1 cellular context compared by ENCODE assay signal in the genomic region with DNA sequence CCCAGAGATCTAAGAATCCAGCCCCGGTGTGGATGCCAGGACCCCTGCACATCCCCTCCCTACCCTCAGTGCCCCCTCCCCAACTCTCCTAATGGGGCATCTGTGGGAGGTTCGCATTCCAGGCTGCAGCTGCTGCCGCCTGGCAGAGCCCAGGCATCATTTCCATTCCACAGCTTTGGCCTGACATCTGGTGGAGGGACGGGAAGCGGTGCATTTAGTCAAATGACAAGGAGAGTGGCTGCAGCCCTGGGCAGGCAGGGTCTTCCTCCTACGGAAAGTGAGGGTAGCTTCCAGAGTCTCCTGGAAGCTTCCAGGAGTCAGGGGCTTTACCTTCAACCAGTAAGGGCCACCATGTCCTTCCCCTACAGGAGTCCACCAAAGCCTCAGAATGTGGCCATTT.
TF ChIP-seq lines count a peak whose summit lies in the region.

No MANE protein-coding gene starts in this region.

TF ChIP-seq in H1, 55 proteins besides CTCF, POLR2A, EP300 and RAD21 (continued from another document):
- TF ChIP-seq, protein P1, sequence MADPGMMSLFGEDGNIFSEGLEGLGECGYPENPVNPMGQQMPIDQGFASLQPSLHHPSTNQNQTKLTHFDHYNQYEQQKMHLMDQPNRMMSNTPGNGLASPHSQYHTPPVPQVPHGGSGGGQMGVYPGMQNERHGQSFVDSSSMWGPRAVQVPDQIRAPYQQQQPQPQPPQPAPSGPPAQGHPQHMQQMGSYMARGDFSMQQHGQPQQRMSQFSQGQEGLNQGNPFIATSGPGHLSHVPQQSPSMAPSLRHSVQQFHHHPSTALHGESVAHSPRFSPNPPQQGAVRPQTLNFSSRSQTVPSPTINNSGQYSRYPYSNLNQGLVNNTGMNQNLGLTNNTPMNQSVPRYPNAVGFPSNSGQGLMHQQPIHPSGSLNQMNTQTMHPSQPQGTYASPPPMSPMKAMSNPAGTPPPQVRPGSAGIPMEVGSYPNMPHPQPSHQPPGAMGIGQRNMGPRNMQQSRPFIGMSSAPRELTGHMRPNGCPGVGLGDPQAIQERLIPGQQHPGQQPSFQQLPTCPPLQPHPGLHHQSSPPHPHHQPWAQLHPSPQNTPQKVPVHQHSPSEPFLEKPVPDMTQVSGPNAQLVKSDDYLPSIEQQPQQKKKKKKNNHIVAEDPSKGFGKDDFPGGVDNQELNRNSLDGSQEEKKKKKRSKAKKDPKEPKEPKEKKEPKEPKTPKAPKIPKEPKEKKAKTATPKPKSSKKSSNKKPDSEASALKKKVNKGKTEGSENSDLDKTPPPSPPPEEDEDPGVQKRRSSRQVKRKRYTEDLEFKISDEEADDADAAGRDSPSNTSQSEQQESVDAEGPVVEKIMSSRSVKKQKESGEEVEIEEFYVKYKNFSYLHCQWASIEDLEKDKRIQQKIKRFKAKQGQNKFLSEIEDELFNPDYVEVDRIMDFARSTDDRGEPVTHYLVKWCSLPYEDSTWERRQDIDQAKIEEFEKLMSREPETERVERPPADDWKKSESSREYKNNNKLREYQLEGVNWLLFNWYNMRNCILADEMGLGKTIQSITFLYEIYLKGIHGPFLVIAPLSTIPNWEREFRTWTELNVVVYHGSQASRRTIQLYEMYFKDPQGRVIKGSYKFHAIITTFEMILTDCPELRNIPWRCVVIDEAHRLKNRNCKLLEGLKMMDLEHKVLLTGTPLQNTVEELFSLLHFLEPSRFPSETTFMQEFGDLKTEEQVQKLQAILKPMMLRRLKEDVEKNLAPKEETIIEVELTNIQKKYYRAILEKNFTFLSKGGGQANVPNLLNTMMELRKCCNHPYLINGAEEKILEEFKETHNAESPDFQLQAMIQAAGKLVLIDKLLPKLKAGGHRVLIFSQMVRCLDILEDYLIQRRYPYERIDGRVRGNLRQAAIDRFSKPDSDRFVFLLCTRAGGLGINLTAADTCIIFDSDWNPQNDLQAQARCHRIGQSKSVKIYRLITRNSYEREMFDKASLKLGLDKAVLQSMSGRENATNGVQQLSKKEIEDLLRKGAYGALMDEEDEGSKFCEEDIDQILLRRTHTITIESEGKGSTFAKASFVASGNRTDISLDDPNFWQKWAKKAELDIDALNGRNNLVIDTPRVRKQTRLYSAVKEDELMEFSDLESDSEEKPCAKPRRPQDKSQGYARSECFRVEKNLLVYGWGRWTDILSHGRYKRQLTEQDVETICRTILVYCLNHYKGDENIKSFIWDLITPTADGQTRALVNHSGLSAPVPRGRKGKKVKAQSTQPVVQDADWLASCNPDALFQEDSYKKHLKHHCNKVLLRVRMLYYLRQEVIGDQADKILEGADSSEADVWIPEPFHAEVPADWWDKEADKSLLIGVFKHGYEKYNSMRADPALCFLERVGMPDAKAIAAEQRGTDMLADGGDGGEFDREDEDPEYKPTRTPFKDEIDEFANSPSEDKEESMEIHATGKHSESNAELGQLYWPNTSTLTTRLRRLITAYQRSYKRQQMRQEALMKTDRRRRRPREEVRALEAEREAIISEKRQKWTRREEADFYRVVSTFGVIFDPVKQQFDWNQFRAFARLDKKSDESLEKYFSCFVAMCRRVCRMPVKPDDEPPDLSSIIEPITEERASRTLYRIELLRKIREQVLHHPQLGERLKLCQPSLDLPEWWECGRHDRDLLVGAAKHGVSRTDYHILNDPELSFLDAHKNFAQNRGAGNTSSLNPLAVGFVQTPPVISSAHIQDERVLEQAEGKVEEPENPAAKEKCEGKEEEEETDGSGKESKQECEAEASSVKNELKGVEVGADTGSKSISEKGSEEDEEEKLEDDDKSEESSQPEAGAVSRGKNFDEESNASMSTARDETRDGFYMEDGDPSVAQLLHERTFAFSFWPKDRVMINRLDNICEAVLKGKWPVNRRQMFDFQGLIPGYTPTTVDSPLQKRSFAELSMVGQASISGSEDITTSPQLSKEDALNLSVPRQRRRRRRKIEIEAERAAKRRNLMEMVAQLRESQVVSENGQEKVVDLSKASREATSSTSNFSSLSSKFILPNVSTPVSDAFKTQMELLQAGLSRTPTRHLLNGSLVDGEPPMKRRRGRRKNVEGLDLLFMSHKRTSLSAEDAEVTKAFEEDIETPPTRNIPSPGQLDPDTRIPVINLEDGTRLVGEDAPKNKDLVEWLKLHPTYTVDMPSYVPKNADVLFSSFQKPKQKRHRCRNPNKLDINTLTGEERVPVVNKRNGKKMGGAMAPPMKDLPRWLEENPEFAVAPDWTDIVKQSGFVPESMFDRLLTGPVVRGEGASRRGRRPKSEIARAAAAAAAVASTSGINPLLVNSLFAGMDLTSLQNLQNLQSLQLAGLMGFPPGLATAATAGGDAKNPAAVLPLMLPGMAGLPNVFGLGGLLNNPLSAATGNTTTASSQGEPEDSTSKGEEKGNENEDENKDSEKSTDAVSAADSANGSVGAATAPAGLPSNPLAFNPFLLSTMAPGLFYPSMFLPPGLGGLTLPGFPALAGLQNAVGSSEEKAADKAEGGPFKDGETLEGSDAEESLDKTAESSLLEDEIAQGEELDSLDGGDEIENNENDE (IDR thresholded peaks at IDR 0.05; ENCODE audit: insufficient replicate concordance, low read length), result no peak
- TF ChIP-seq SP4 (IDR thresholded peaks at IDR 0.05; ENCODE audit: low read length) (peak; percentile 32; the same call in 1 of the 2 replicates), TEAD4 (IDR thresholded peaks at IDR 0.05; ENCODE audit: low read depth, low read length) (peak; percentile 96), BRCA1 (IDR thresholded peaks at IDR 0.05; ENCODE audit: low read depth, low read length) (no peak), SIN3A (conservative IDR thresholded peaks at IDR 0.05 in 1 of 2, IDR thresholded peaks at IDR 0.05 in 1 of 2; ENCODE audit: low read depth in 1 of 2, low read length in 2 of 2) (0 out of 4 replicates have a peak, but pooled peaks of 1 of the 2 experiments have one; percentile 25), CHD2 (IDR thresholded peaks at IDR 0.05; ENCODE audit: low read length) (no peak), KDM1A (IDR thresholded peaks at IDR 0.05; ENCODE audit: borderline replicate concordance, low read length) (no peak), POU5F1 (IDR thresholded peaks at IDR 0.05; ENCODE audit: low read depth, low read length) (no peak), TCF12 (IDR thresholded peaks at IDR 0.05; ENCODE audit: low read depth, low read length) (peak; percentile 91), TBP (IDR thresholded peaks at IDR 0.05; ENCODE audit: low read depth, low read length) (no peak), SAP30 (IDR thresholded peaks at IDR 0.05; ENCODE audit: insufficient read depth, insufficient replicate concordance, low read length) (no peak), MAFK (IDR thresholded peaks at IDR 0.05; ENCODE audit: low read depth, low read length) (no peak), CHD1 (IDR thresholded peaks at IDR 0.05; ENCODE audit: low read depth, low read length) (no peak), YY1 (IDR thresholded peaks at IDR 0.05; ENCODE audit: low read depth, low read length) (peak; percentile 37; the same call in 1 of the 2 replicates), EZH2 (IDR thresholded peaks at IDR 0.05; ENCODE audit: low read depth, low read length, severe bottlenecking) (no peak), TAF1 (IDR thresholded peaks at IDR 0.05; ENCODE audit: low read depth, low read length) (no peak), CBX8 (IDR thresholded peaks at IDR 0.05; ENCODE audit: borderline replicate concordance, low read depth, low read length) (no peak), CREB1 (IDR thresholded peaks at IDR 0.05) (no peak), RXRA (IDR thresholded peaks at IDR 0.05; ENCODE audit: insufficient read depth, low read depth, low read length) (no peak), JUN (IDR thresholded peaks at IDR 0.05; ENCODE audit: low read depth, low read length) (no peak), RNF2 (IDR thresholded peaks at IDR 0.05; ENCODE audit: borderline replicate concordance, low read depth, low read length, missing control alignments, poor library complexity, severe bottlenecking) (no peak), CBX5 (IDR thresholded peaks at IDR 0.05; ENCODE audit: low read depth, low read length) (no peak), SIX5 (IDR thresholded peaks at IDR 0.05; ENCODE audit: low read depth, low read length) (no peak), SP1 (IDR thresholded peaks at IDR 0.05; ENCODE audit: low read depth, low read length) (no peak)
- TF ChIP-seq, protein P2, sequence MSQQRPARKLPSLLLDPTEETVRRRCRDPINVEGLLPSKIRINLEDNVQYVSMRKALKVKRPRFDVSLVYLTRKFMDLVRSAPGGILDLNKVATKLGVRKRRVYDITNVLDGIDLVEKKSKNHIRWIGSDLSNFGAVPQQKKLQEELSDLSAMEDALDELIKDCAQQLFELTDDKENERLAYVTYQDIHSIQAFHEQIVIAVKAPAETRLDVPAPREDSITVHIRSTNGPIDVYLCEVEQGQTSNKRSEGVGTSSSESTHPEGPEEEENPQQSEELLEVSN (IDR thresholded peaks at IDR 0.05), result no peak
